In the genomic region with DNA sequence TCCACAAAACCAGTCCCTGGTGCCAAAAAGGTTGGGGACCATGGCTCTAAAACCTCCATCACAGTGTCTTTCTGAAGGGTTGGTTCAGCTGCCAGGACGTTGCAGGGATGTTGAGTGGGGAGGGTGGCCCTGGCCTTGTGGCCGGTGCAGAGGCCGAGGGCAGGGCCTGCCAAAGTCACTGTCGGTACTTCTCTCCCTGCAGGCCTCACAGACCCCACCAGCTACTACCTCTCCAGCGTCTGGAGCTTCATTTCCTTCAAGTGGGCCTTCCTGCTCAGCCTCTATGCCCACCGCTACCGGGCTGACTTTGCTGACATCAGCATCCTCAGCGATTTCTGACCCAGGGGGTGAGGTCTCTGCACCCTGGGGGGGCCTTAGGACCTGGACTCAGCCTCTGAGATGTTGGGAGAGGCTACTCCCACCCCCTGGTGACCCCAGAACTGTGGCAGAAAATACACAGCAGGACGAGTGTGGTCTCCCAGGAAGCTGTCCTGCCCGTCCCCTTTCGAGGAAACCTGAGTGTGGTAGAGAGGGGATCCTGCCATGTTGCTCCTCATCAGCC, we compare ENCODE assay signal across 1 cellular context.
TF ChIP-seq lines count a peak whose summit lies in the region.

No MANE protein-coding gene starts in this region.

TF ChIP-seq in H1, 55 proteins besides CTCF, POLR2A, EP300 and RAD21:
- no peak for TF ChIP-seq CBX5 (IDR thresholded peaks at IDR 0.05; ENCODE audit: low read depth, low read length)
- no peak for TF ChIP-seq POU5F1 (IDR thresholded peaks at IDR 0.05; ENCODE audit: low read depth, low read length)
- no peak for TF ChIP-seq CHD1 (IDR thresholded peaks at IDR 0.05; ENCODE audit: low read depth, low read length)
